ENCODE assay signal across 8 cellular contexts in genomic region chr22:46072981-46073682, GRCh38.
DNase-seq lines count a peak whose midpoint lies in the region; ATAC-seq, FAIRE-seq and TF ChIP-seq lines count a peak whose summit lies in the region.

No MANE protein-coding gene starts in this region.

- no peak for TF ChIP-seq RAD21 in HCT116 (IDR thresholded peaks at IDR 0.05; ENCODE audit: low read depth)

- peak overlapping the region; percentile 99 for H3K9ac ChIP-seq in HCT116 (ENCODE audit: low read length)

- POLR2A ChIA-PET in HCT116 (lab: Charles Lee): interaction anchor here (0.7 to 1.5 kb wide), 2 partner anchors 11 to 59 kb away, joined by 3 to 5 read pairs; no protein-coding TSS in a partner anchor

- RAD21 ChIA-PET in HCT116 (lab: Charles Lee; ENCODE audit: low non-redundant PET in 1 of 2, low total read pairs in 2 of 2, uncharacterized antibody in 2 of 2, unreplicated experiment in 2 of 2): interaction anchor here in 1 of 2 experiments (0.7 kb wide), 1 partner anchor 258 kb away, joined by 4 read pairs; no protein-coding TSS in a partner anchor

- TF ChIP-seq CTCF in HCT116 (IDR thresholded peaks at IDR 0.05 in 2 of 3, conservative IDR thresholded peaks at IDR 0.05 in 1 of 3; ENCODE audit: borderline replicate concordance in 1 of 3, insufficient read depth in 1 of 3, low read depth in 2 of 3, low read length in 2 of 3) (no peak), VCaP (conservative IDR thresholded peaks at IDR 0.05) (no peak)

- H2AFZ ChIP-seq in HCT116 (ENCODE audit: low read depth, low read length, poor library complexity, severe bottlenecking): no peak overlapping the region

- H3K79me2 ChIP-seq in HCT116 (ENCODE audit: insufficient read depth, low read length): peaks cover 89% of the 10 kb centered on the region

- H3K9me3 ChIP-seq in HCT116 (ENCODE audit: control insufficient read depth in 1 of 2, insufficient read depth in 1 of 2, low read depth in 1 of 2, low read length in 2 of 2): no peaks in the 10 kb centered on the region
- H3K9me3 ChIP-seq in small intestine (ENCODE audit: control insufficient read depth, low read depth): no peaks in the 10 kb centered on the region

- ATAC-seq in HCT116: no peak
- ATAC-seq in left cardiac atrium: no peak
- no peak for ATAC-seq in activated CD4-positive, CD25-positive, alpha-beta regulatory T cell treated with anti-CD3 and anti-CD28 coated beads, Interleukin-2, amount 50 U/mL, for 24 hours

- FAIRE-seq in small intestine (lab: Jason Lieb, UNC): no peak

- peaks cover 7 to 42% of the 10 kb centered on the region in 2 experiments for H3K36me3 ChIP-seq in HCT116 (ENCODE audit: control insufficient read depth in 1 of 2, insufficient read depth in 2 of 2, low read length in 2 of 2)
- H3K36me3 ChIP-seq in small intestine (ENCODE audit: control insufficient read depth in 2 of 2, insufficient read depth in 2 of 2, low read length in 2 of 2): no peaks in the 10 kb centered on the region

- H3K4me3 ChIP-seq in HCT116 (replicated peaks in 1 of 2; ENCODE audit: low read depth in 1 of 2, low read length in 2 of 2) (peak overlapping the region; percentile 86 to 90), small intestine (ENCODE audit: low read depth in 1 of 2, low read length in 2 of 2) (peak overlapping the region; percentile 75 to 88)

- H3K27me3 ChIP-seq in HCT116 (ENCODE audit: insufficient read depth, low read length) (no peaks in the 10 kb centered on the region), small intestine (ENCODE audit: control insufficient read depth in 2 of 2, insufficient read depth in 2 of 2, low read length in 2 of 2) (no peaks in the 10 kb centered on the region)

- H3K27ac ChIP-seq in HCT116 (ENCODE audit: low read depth, low read length) (peak overlapping the region; percentile 100), VCaP (peak overlapping the region; percentile 93), small intestine (ENCODE audit: low read depth in 1 of 2, low read length in 1 of 2) (peak overlapping the region; percentile 91 to 100)

- no peaks in the 10 kb centered on the region for H4K20me1 ChIP-seq in HCT116 (ENCODE audit: insufficient read depth)

- DNase-seq in HCT116 (ENCODE audit: low read depth, low spot score) (no peak), left cardiac atrium (peak; percentile 7), small intestine (peak; percentile 21), COLO829 (ENCODE audit: low spot score) (no peak), DMS153 (lab: John Stamatoyannopoulos, UW) (no peak), NCI-H2081 (lab: John Stamatoyannopoulos, UW) (no peak)

- BruUV-seq in HCT116 (replicated peaks; lab: Mats Ljungman, UMichigan): TSS peak; percentile 46

- CTCF ChIA-PET in HCT116 (lab: Charles Lee): interaction anchor here (0.9 kb wide), 1 partner anchor 67 kb away, joined by 4 read pairs; no protein-coding TSS in a partner anchor

- H3K4me1 ChIP-seq in HCT116 (ENCODE audit: control insufficient read depth in 1 of 2, insufficient read depth in 2 of 2, low read length in 2 of 2) (peaks cover 47 to 70% of the 10 kb centered on the region in 2 experiments), small intestine (ENCODE audit: control insufficient read depth in 2 of 2, insufficient read depth in 1 of 2, low read depth in 1 of 2, low read length in 1 of 2) (peaks cover 0 to 3% of the 10 kb centered on the region in 2 donors)

- intact Hi-C loops in HCT116 (cut with micrococcal nuclease) (no loop called here), left cardiac atrium (cut with DNase I) (loop anchor here in 1 of 2 donors (5.0 kb wide), 1 partner anchor 66 kb away; no protein-coding TSS in a partner anchor)

- no peak for TF ChIP-seq POLR2A in HCT116 (IDR thresholded peaks at IDR 0.05; ENCODE audit: borderline replicate concordance, extremely low read depth, insufficient read depth, insufficient read length)

- 10 to 24% (median 22%) methylated on average over 16 of the region's 16 CpGs for WGBS in small intestine, 3 donors

- peak overlapping the region; percentile 99 for H3K4me2 ChIP-seq in HCT116 (ENCODE audit: low read length)

- no peaks in the 10 kb centered on the region for H3K9me2 ChIP-seq in HCT116 (ENCODE audit: insufficient read depth)

TF ChIP-seq in HCT116, 20 proteins besides CTCF, POLR2A, EP300 and RAD21:
- TF ChIP-seq EZH2phosphoT487 (IDR thresholded peaks at IDR 0.05; ENCODE audit: borderline replicate concordance) (no peak), JUND (IDR thresholded peaks at IDR 0.05) (no peak), TCF7L2 (IDR thresholded peaks at IDR 0.05; ENCODE audit: borderline replicate concordance, extremely low read depth, insufficient read depth, insufficient read length) (no peak), CBX3 (IDR thresholded peaks at IDR 0.05; ENCODE audit: low read depth) (no peak), FOSL1 (IDR thresholded peaks at IDR 0.05; ENCODE audit: low read depth) (no peak), SIN3A (IDR thresholded peaks at IDR 0.05; ENCODE audit: low read depth) (no peak), EZH2 (IDR thresholded peaks at IDR 0.05) (no peak), CEBPB (IDR thresholded peaks at IDR 0.05; ENCODE audit: low read depth) (no peak), EGR1 (IDR thresholded peaks at IDR 0.05; ENCODE audit: low read depth) (no peak), ZFX (IDR thresholded peaks at IDR 0.05) (no peak), ZNF274 (IDR thresholded peaks at IDR 0.05; ENCODE audit: low read depth, low read length) (no peak), REST (IDR thresholded peaks at IDR 0.05; ENCODE audit: low read depth) (no peak), ELF1 (IDR thresholded peaks at IDR 0.05; ENCODE audit: borderline replicate concordance, low read depth) (no peak), MAX (IDR thresholded peaks at IDR 0.05) (no peak), POLR2AphosphoS5 (IDR thresholded peaks at IDR 0.05; ENCODE audit: low read depth, low read length) (no peak), SP1 (IDR thresholded peaks at IDR 0.05; ENCODE audit: low read depth) (no peak)

Comparison
In these comparisons a context has a peak if more than half of its experiments do, and no peak if none do; other contexts are left out.
1. DNase-seq: peak in left cardiac atrium (single experiment) and small intestine (single experiment); none in HCT116 (single experiment), COLO829 (single experiment), DMS153 (single experiment) and NCI-H2081 (0 of 2).
2. Peak in every context shown above with its lines, with median percentiles within 50 percentile points of each other: H3K27ac ChIP-seq.